ENCODE assay signal across 25 cellular contexts in genomic region chr2:195995499-195995898, GRCh38.
"Had no signal": no experiment of that assay in that cellular context is flagged by ENCODE, and none has a peak within 500 bp of the region (broad histone marks: within the 10 kb centered on the region; RNA-seq: fewer than 3 reads in every experiment).

No MANE protein-coding gene starts in this region.

- H3K27me3 Mint-ChIP-seq: activated naive CD4-positive, alpha-beta T cell treated with anti-CD3 and anti-CD28 coated beads, Interleukin-2, amount 50 U/mL, for 24 hours; stimulated activated naive CD8-positive, alpha-beta T cell treated with anti-CD3 and anti-CD28 coated beads, Interleukin-15, Interleukin-2, amounts not matched to agents 100 ng/mL and 50 ng/mL, for 24 hours had no signal

- H3K36me3 ChIP-seq: adrenal gland, left ventricle myocardium inferior, neutrophil, ovary, right atrium auricular region, spleen, tibial artery had no signal

- H3K4me3 ChIP-seq: adrenal gland, left ventricle myocardium inferior, ovary, psoas muscle, right atrium auricular region, spleen, tibial artery had no signal

- H3K4me1 ChIP-seq: adrenal gland, left ventricle myocardium inferior, psoas muscle, right atrium auricular region, spleen, tibial artery had no signal

- H3K4me1 Mint-ChIP-seq: mesothelial cell of epicardium, natural killer cell had no signal

- H3K9me3 ChIP-seq: adrenal gland, left ventricle myocardium inferior, neutrophil, ovary, psoas muscle, right atrium auricular region, spleen, tibial artery had no signal

- ATAC-seq: activated T-cell treated with anti-CD3 and anti-CD28 coated beads, Interleukin-2, amount 50 U/mL, for 4 hours; natural killer cell; psoas muscle had no signal

- H3K27me3 ChIP-seq: adrenal gland, neutrophil, ovary, right atrium auricular region, spleen, tibial artery had no signal

- H3K27ac ChIP-seq: adrenal gland, left ventricle myocardium inferior, neutrophil, ovary, psoas muscle, right atrium auricular region, spleen, tibial artery had no signal

- DNase-seq: activated CD4-positive, alpha-beta T cell treated with anti-CD3 and anti-CD28 coated beads, Interleukin-2, amount 50 U/mL, for 4 hours; activated CD8-positive, alpha-beta memory T cell treated with anti-CD3 and anti-CD28 coated beads, Interleukin-2, amount 50 U/mL, for 48 hours; activated effector memory CD4-positive, alpha-beta T cell treated with Interleukin-2 at 50 U/mL for 16 hours; activated T-cell treated with anti-CD3 and anti-CD28 coated beads, Interleukin-2, amount 50 U/mL, for 4 hours; adrenal gland; central memory CD4-positive, alpha-beta T cell; dermis blood vessel endothelial cell; effector memory CD4-positive, alpha-beta T cell; foreskin melanocyte; kidney glomerular epithelial cell; left ventricle myocardium inferior; natural killer cell; ovary; psoas muscle; spleen; stimulated activated CD4-positive, alpha-beta T cell treated with anti-CD3 and anti-CD28 coated beads, Interleukin-4, amount 100 ng/mL, for 24 hours; tibial artery had no signal

- H3K9me3 Mint-ChIP-seq: activated naive CD4-positive, alpha-beta T cell treated with anti-CD3 and anti-CD28 coated beads, Interleukin-2, amount 50 U/mL, for 24 hours; activated T-cell treated with anti-CD3 and anti-CD28 coated beads, Interleukin-2, amount 50 U/mL, for 4 hours; natural killer cell; stimulated activated naive CD8-positive, alpha-beta T cell treated with anti-CD3 and anti-CD28 coated beads, Interleukin-15, Interleukin-2, amounts not matched to agents 100 ng/mL and 50 ng/mL, for 24 hours; T-helper 2 cell treated with Interferon-gamma antibody and Interleukin-4, amounts not matched to agents 5 μg/mL and 100 μg/mL, for 36 hours had no signal

- H3K27ac Mint-ChIP-seq: activated naive CD4-positive, alpha-beta T cell treated with anti-CD3 and anti-CD28 coated beads, Interleukin-2, amount 50 U/mL, for 24 hours; mesothelial cell of epicardium; natural killer cell; stimulated activated naive CD8-positive, alpha-beta T cell treated with anti-CD3 and anti-CD28 coated beads, Interleukin-15, Interleukin-2, amounts not matched to agents 100 ng/mL and 50 ng/mL, for 24 hours; T-helper 2 cell treated with Interferon-gamma antibody and Interleukin-4, amounts not matched to agents 5 μg/mL and 100 μg/mL, for 36 hours had no signal

- FAIRE-seq: astrocyte, TTC549 had no signal

- H3K4me3 Mint-ChIP-seq: activated naive CD4-positive, alpha-beta T cell treated with anti-CD3 and anti-CD28 coated beads, Interleukin-2, amount 50 U/mL, for 24 hours; activated T-cell treated with anti-CD3 and anti-CD28 coated beads, Interleukin-2, amount 50 U/mL, for 4 hours; mesothelial cell of epicardium; natural killer cell; stimulated activated naive CD8-positive, alpha-beta T cell treated with anti-CD3 and anti-CD28 coated beads, Interleukin-15, Interleukin-2, amounts not matched to agents 100 ng/mL and 50 ng/mL, for 24 hours; T-helper 2 cell treated with Interferon-gamma antibody and Interleukin-4, amounts not matched to agents 5 μg/mL and 100 μg/mL, for 36 hours had no signal

- H3K36me3 Mint-ChIP-seq: activated naive CD4-positive, alpha-beta T cell treated with anti-CD3 and anti-CD28 coated beads, Interleukin-2, amount 50 U/mL, for 24 hours; mesothelial cell of epicardium; natural killer cell had no signal
